11 cellular contexts compared by ENCODE assay signal in genomic region chr3:159458010-159458409, GRCh38.
A peak's percentile ranks its signal among the peaks of the same experiment; 100 is the strongest.
DNase-seq lines count a peak whose midpoint lies in the region; ATAC-seq and TF ChIP-seq lines count a peak whose summit lies in the region.
"Had no signal": no experiment of that assay in that cellular context is flagged by ENCODE, and none has a peak within 500 bp of the region (broad histone marks: within the 10 kb centered on the region; RNA-seq: fewer than 3 reads in every experiment).

No MANE protein-coding gene starts in this region.

- no peaks in the 10 kb centered on the region for H3K36me3 ChIP-seq in transverse colon
- H3K36me3 ChIP-seq: gastrocnemius medialis had no signal

- DNase-seq in G401 (ENCODE audit: low spot score) (peak; percentile 4), NCI-H69 (lab: John Stamatoyannopoulos, UW) (peak; percentile 84), epithelial cell of esophagus (ENCODE audit: low read depth) (peak; percentile 97), non-pigmented ciliary epithelial cell (ENCODE audit: low read depth) (peak; percentile 99), transverse colon (no peak), natural killer cell (no peak), activated gamma-delta T cell treated with Interleukin-2 at 50 U/mL for 16 hours (no peak)
- DNase-seq: gastrocnemius medialis, NCI-H446 had no signal

- H3K4me1 Mint-ChIP-seq in natural killer cell, result no peaks in the 10 kb centered on the region

- 39 to 50% methylated on average over 1 to 2 of the region's 2 CpGs for WGBS in transverse colon (ENCODE audit: low coverage in 1 of 2), 2 donors

- H3K36me3 Mint-ChIP-seq in natural killer cell, result no peaks in the 10 kb centered on the region

- H3K27me3 Mint-ChIP-seq in natural killer cell (ENCODE audit: low read depth in 2 of 2), result no peaks in the 10 kb centered on the region

- TF ChIP-seq CTCF in epithelial cell of esophagus (IDR thresholded peaks at IDR 0.05; ENCODE audit: insufficient read depth, low read depth, low read length, missing control alignments) (no peak), transverse colon (IDR thresholded peaks at IDR 0.05) (no peak), natural killer cell (IDR thresholded peaks at IDR 0.05) (no peak)

- no peak for ATAC-seq in natural killer cell
- ATAC-seq in GM21619 (IDR thresholded peaks at IDR 0.05; ENCODE audit: unreplicated experiment), result no peak
- ATAC-seq: gastrocnemius medialis had no signal

- intact Hi-C loops in transverse colon (cut with DNase I; ENCODE audit: low total_unique reads), result no loop called here
- intact Hi-C loops in natural killer cell (cut with micrococcal nuclease), result no loop called here

- H3K27ac ChIP-seq in transverse colon, result no peak overlapping the region
- H3K27ac ChIP-seq: gastrocnemius medialis, HL-60 had no signal

- peaks cover 12 to 16% of the 10 kb centered on the region in 2 donors for H3K9me3 Mint-ChIP-seq in natural killer cell

- no peaks in the 10 kb centered on the region for H3K9me3 ChIP-seq in transverse colon
- H3K9me3 ChIP-seq: gastrocnemius medialis had no signal

- H3K27ac Mint-ChIP-seq in natural killer cell, result no peak overlapping the region

- no peaks in the 10 kb centered on the region for H3K27me3 ChIP-seq in transverse colon
- H3K27me3 ChIP-seq: gastrocnemius medialis had no signal

- no peak for TF ChIP-seq POLR2A in transverse colon (IDR thresholded peaks at IDR 0.05)

- H3K4me3 ChIP-seq in epithelial cell of esophagus (ENCODE audit: low read length) (no peak overlapping the region), transverse colon (no peak overlapping the region)
- H3K4me3 ChIP-seq: gastrocnemius medialis had no signal

- no peak overlapping the region for H3K4me3 Mint-ChIP-seq in natural killer cell

- in situ Hi-C loops in G401 (cut with HindIII; ENCODE audit: low sequenced_read_pairs), result no loop called here
- in situ Hi-C loops in transverse colon (cut with MboI; ENCODE audit: low pct_ligation_motif_present in 1 of 4, low pct_unique_long_range_greater_than_20kb in 1 of 4, low sequenced_read_pairs in 3 of 4), result no loop called here

- TF ChIP-seq EP300 in transverse colon (IDR thresholded peaks at IDR 0.05; ENCODE audit: low read depth), result no peak

- H3K4me1 ChIP-seq in transverse colon, result no peaks in the 10 kb centered on the region
- H3K4me1 ChIP-seq: gastrocnemius medialis had no signal

Comparison
In these comparisons a context has a peak if more than half of its experiments do, and no peak if none do; other contexts are left out.
1. DNase-seq: peak in G401 (single experiment), NCI-H69 (single experiment), epithelial cell of esophagus (single experiment) and non-pigmented ciliary epithelial cell (single experiment); none in transverse colon (single experiment), natural killer cell (single experiment) and activated gamma-delta T cell treated with Interleukin-2 at 50 U/mL for 16 hours (single experiment).